In the genomic region with DNA sequence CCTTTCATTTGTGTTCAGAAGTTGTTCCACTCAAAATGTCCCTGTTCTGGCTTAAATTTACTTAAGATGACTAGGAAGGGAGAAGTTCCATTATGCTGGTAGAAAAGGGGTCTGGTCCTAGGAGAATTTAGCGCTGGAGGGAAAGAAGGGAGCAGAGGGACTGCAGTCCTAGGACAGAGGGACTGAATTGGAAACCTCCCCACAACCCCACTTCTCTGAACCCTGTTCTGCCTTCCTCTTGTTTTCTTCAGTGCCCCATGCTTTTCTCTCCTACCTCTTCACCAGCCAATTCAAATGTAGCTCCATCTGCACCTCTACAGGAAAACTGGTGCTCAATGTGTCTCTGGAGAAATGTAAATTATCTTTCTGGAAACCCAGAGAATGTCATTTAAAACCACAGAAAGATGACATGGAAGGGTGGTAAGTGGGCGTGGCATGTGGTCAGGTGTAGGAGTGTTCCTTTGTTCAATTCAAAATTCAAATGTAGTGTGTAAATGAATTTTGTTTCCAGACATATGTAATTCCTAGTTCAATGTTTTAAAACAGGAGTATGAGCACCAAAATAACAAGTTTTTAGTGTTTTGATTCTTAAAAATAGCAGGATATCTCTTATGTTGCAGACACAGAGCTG, we compare ENCODE assay signal across 1 cellular context.
TF ChIP-seq lines count a peak whose summit lies in the region.

No MANE protein-coding gene starts in this region.

TF ChIP-seq in GM23338, 12 proteins besides CTCF, POLR2A, EP300 and RAD21 (continued from another document):
- TF ChIP-seq, protein P1, sequence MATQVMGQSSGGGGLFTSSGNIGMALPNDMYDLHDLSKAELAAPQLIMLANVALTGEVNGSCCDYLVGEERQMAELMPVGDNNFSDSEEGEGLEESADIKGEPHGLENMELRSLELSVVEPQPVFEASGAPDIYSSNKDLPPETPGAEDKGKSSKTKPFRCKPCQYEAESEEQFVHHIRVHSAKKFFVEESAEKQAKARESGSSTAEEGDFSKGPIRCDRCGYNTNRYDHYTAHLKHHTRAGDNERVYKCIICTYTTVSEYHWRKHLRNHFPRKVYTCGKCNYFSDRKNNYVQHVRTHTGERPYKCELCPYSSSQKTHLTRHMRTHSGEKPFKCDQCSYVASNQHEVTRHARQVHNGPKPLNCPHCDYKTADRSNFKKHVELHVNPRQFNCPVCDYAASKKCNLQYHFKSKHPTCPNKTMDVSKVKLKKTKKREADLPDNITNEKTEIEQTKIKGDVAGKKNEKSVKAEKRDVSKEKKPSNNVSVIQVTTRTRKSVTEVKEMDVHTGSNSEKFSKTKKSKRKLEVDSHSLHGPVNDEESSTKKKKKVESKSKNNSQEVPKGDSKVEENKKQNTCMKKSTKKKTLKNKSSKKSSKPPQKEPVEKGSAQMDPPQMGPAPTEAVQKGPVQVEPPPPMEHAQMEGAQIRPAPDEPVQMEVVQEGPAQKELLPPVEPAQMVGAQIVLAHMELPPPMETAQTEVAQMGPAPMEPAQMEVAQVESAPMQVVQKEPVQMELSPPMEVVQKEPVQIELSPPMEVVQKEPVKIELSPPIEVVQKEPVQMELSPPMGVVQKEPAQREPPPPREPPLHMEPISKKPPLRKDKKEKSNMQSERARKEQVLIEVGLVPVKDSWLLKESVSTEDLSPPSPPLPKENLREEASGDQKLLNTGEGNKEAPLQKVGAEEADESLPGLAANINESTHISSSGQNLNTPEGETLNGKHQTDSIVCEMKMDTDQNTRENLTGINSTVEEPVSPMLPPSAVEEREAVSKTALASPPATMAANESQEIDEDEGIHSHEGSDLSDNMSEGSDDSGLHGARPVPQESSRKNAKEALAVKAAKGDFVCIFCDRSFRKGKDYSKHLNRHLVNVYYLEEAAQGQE (IDR thresholded peaks at IDR 0.05; ENCODE audit: unreplicated experiment), result no peak
- TF ChIP-seq, protein P2, sequence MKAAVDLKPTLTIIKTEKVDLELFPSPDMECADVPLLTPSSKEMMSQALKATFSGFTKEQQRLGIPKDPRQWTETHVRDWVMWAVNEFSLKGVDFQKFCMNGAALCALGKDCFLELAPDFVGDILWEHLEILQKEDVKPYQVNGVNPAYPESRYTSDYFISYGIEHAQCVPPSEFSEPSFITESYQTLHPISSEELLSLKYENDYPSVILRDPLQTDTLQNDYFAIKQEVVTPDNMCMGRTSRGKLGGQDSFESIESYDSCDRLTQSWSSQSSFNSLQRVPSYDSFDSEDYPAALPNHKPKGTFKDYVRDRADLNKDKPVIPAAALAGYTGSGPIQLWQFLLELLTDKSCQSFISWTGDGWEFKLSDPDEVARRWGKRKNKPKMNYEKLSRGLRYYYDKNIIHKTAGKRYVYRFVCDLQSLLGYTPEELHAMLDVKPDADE (IDR thresholded peaks at IDR 0.05), result no peak
- no peak for TF ChIP-seq EZH2 (IDR thresholded peaks at IDR 0.05; ENCODE audit: low read depth, unreplicated experiment)
- no peak for TF ChIP-seq CREB1 (CRISPR knock-in tag; IDR thresholded peaks at IDR 0.05; ENCODE audit: low read depth)
- no peak for TF ChIP-seq EZH2phosphoT487 (IDR thresholded peaks at IDR 0.05; ENCODE audit: unreplicated experiment)
- no peak for TF ChIP-seq POLR2AphosphoS5 (IDR thresholded peaks at IDR 0.05; ENCODE audit: low read depth)
- TF ChIP-seq NANOG (IDR thresholded peaks at IDR 0.05; ENCODE audit: borderline replicate concordance), result no peak
TF ChIP-seq in GM23338: peak in this region for 0.
